Comparison of ENCODE assay signal across 19 cellular contexts in the genomic region with DNA sequence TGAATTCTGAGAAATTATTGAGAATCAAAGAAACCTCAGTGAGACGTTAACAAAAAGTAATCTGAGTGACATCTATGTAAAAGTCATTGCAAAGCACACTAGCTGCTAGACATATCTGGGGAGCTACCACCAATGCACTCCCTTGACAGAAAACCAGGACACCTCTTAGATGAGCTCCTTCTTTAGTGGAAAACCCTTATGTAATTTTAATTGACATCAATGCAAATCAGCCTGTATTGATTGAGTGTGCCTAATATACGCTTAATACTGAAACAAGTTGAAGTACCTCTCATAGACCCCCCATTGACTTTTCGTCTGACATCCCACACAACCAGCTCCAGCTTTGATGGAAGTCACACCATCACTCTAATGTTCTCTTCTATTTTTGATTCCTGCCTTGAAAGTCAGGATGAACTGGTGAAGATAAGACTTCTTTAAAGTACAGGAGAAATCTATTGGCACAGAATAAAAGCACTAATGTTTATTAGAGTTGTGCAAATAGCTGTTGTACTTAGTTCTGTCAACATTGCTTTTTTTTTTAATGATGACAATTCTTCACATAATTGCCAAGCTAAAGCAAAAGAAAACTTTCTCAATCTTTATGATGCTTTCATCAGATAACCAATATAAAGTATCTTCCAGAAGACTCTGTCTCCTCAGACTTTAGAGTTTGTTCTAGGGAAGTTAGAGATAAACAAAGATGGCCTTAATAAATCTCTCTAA.
DNase-seq lines count a peak whose midpoint lies in the region; ATAC-seq and TF ChIP-seq lines count a peak whose summit lies in the region.
"Had no signal": no experiment of that assay in that cellular context is flagged by ENCODE, and none has a peak within 500 bp of the region (broad histone marks: within the 10 kb centered on the region; RNA-seq: fewer than 3 reads in every experiment).

No MANE protein-coding gene starts in this region.

- peak overlapping the region; percentile 58 for H3K27ac ChIP-seq in 22Rv1
- peak overlapping the region; percentile 36 for H3K27ac ChIP-seq in rectal smooth muscle tissue (ENCODE audit: low read depth, low read length)
- H3K27ac ChIP-seq in hepatocyte: no peak overlapping the region
- H3K27ac ChIP-seq: Peyer's patch had no signal

- no peak overlapping the region for H3K4me2 ChIP-seq in hepatocyte

- H3K36me3 ChIP-seq in rectal smooth muscle tissue (ENCODE audit: control insufficient read depth, insufficient read depth, low read length) (no peaks in the 10 kb centered on the region), hepatocyte (replicated peaks; ENCODE audit: insufficient read depth, low read depth) (no peaks in the 10 kb centered on the region)
- H3K36me3 ChIP-seq: Peyer's patch had no signal

- H2AFZ ChIP-seq in hepatocyte: no peak overlapping the region

- no peaks in the 10 kb centered on the region for H3K4me1 Mint-ChIP-seq in activated naive CD8-positive, alpha-beta T cell treated with anti-CD3 and anti-CD28 coated beads, Interleukin-2, amount 50 U/mL, for 24 hours

- H3K9me3 ChIP-seq in hepatocyte (ENCODE audit: low read depth): no peaks in the 10 kb centered on the region
- H3K9me3 ChIP-seq: Peyer's patch had no signal

- H3K27ac Mint-ChIP-seq in activated naive CD8-positive, alpha-beta T cell treated with anti-CD3 and anti-CD28 coated beads, Interleukin-2, amount 50 U/mL, for 24 hours: no peak overlapping the region
- H3K27ac Mint-ChIP-seq: CD4-positive, alpha-beta T cell had no signal

- H3K4me3 ChIP-seq in LNCaP clone FGC (ENCODE audit: low read depth, low read length) (no peak overlapping the region), rectal smooth muscle tissue (ENCODE audit: low read length) (no peak overlapping the region), hepatocyte (no peak overlapping the region)
- H3K4me3 ChIP-seq: GM12878, K562, Peyer's patch had no signal

- peaks cover 19% of the 10 kb centered on the region for H3K4me1 ChIP-seq in rectal smooth muscle tissue (ENCODE audit: control insufficient read depth, insufficient read depth, low read length)
- H3K4me1 ChIP-seq in hepatocyte (ENCODE audit: insufficient read depth): peaks cover 9% of the 10 kb centered on the region
- H3K4me1 ChIP-seq: Peyer's patch had no signal

- WGBS in hepatocyte (ENCODE audit: low lambda C conversion rate, missing lambda C conversion rate): 82% methylated on average over 3 of the region's 3 CpGs

- H3K27me3 Mint-ChIP-seq in activated naive CD8-positive, alpha-beta T cell treated with anti-CD3 and anti-CD28 coated beads, Interleukin-2, amount 50 U/mL, for 24 hours: peaks cover 2% of the 10 kb centered on the region

- no peaks in the 10 kb centered on the region for H4K20me1 ChIP-seq in hepatocyte (ENCODE audit: insufficient read depth, poor library complexity, severe bottlenecking)

- H3K9ac ChIP-seq in rectal smooth muscle tissue (ENCODE audit: low read length): no peak overlapping the region

- no peaks in the 10 kb centered on the region for H3K27me3 ChIP-seq in rectal smooth muscle tissue (ENCODE audit: control insufficient read depth, insufficient read depth, low read length)
- no peaks in the 10 kb centered on the region for H3K27me3 ChIP-seq in hepatocyte
- H3K27me3 ChIP-seq: Peyer's patch had no signal

- DNase-seq in LNCaP clone FGC (ENCODE audit: low read depth): peak; percentile 81
- DNase-seq in left lobe of liver (ENCODE audit: low spot score): no peak
- no peak for DNase-seq in activated naive CD8-positive, alpha-beta T cell treated with anti-CD3 and anti-CD28 coated beads, Interleukin-2, amount 50 U/mL, for 24 hours
- DNase-seq in hepatocyte (ENCODE audit: low spot score): no peak
- DNase-seq in GOT3 (lab: John Stamatoyannopoulos, UW): no peak
- no peak for DNase-seq in NCI-H2171 treated with DMSO at 0.1 percent for 48 hours (lab: John Stamatoyannopoulos, UW)
- DNase-seq: CD4-positive, alpha-beta T cell; DMS79 treated with DMSO at 0.1 percent for 48 hours; H7; NCI-H1092 treated with DMSO at 0.1 percent for 48 hours; NCI-H1436 treated with DMSO at 0.1 percent for 48 hours; NCI-H1930; NCI-H226; NCI-H524; Peyer's patch had no signal

- ATAC-seq in left lobe of liver: peak; percentile 55
- ATAC-seq in activated naive CD8-positive, alpha-beta T cell treated with anti-CD3 and anti-CD28 coated beads, Interleukin-2, amount 50 U/mL, for 24 hours: no peak
- ATAC-seq: GM12878, K562 had no signal

- H3K9me2 ChIP-seq in hepatocyte (replicated peaks; ENCODE audit: insufficient read depth): no peaks in the 10 kb centered on the region

- H3K9me3 Mint-ChIP-seq in activated naive CD8-positive, alpha-beta T cell treated with anti-CD3 and anti-CD28 coated beads, Interleukin-2, amount 50 U/mL, for 24 hours: no peaks in the 10 kb centered on the region
- H3K9me3 Mint-ChIP-seq: CD4-positive, alpha-beta T cell had no signal

- H3K4me3 Mint-ChIP-seq in activated naive CD8-positive, alpha-beta T cell treated with anti-CD3 and anti-CD28 coated beads, Interleukin-2, amount 50 U/mL, for 24 hours: no peak overlapping the region
- H3K4me3 Mint-ChIP-seq: CD4-positive, alpha-beta T cell had no signal

- no peaks in the 10 kb centered on the region for H3K36me3 Mint-ChIP-seq in activated naive CD8-positive, alpha-beta T cell treated with anti-CD3 and anti-CD28 coated beads, Interleukin-2, amount 50 U/mL, for 24 hours (ENCODE audit: low read depth)

- H3K79me2 ChIP-seq in hepatocyte: no peaks in the 10 kb centered on the region

- TF ChIP-seq CTCF in 22Rv1 (IDR thresholded peaks at IDR 0.05) (no peak), LNCaP clone FGC (IDR thresholded peaks at IDR 0.05; ENCODE audit: control insufficient read depth, extremely low read depth, insufficient read depth) (no peak), hepatocyte (IDR thresholded peaks at IDR 0.05; ENCODE audit: poor library complexity) (no peak)
